Comparison of ENCODE assay signal across 12 cellular contexts in genomic region chr12:16350682-16351081, GRCh38. TPM values are rescaled to one million over a fixed set of nuclear protein-coding genes. Genes with fewer than 3 reads are reported as not detected.
A peak's percentile ranks its signal among the peaks of the same experiment; 100 is the strongest.
DNase-seq lines count a peak whose midpoint lies in the region; ATAC-seq and TF ChIP-seq lines count a peak whose summit lies in the region.
"Had no signal": no experiment of that assay in that cellular context is flagged by ENCODE, and none has a peak within 500 bp of the region (broad histone marks: within the 10 kb centered on the region; RNA-seq: fewer than 3 reads in every experiment).

No MANE protein-coding gene starts in this region.

- peak overlapping the region; percentile 72 for H3K9ac ChIP-seq in skeletal muscle satellite cell (ENCODE audit: low read depth, low read length)

- no peak for ATAC-seq in GM18520 (IDR thresholded peaks at IDR 0.05; ENCODE audit: unreplicated experiment)
- ATAC-seq in HG03457 (IDR thresholded peaks at IDR 0.05; ENCODE audit: unreplicated experiment), result no peak
- no peak for ATAC-seq in HG03520 (IDR thresholded peaks at IDR 0.05; ENCODE audit: unreplicated experiment)

- no peaks in the 10 kb centered on the region for H3K36me3 ChIP-seq in HEK293 (ENCODE audit: control insufficient read depth in 2 of 2, insufficient read depth in 1 of 2, low read length in 2 of 2)
- peaks cover 26% of the 10 kb centered on the region for H3K36me3 ChIP-seq in skeletal muscle satellite cell (ENCODE audit: insufficient read depth, low read length)

- no peaks in the 10 kb centered on the region for H3K4me1 ChIP-seq in HEK293 (ENCODE audit: control insufficient read depth, insufficient read depth, low read length)
- H3K4me1 ChIP-seq in skeletal muscle satellite cell (ENCODE audit: control insufficient read depth, insufficient read depth, low read length), result peaks cover 52% of the 10 kb centered on the region

- POLR2A ChIA-PET in HEK293 (lab: Yijun Ruan, JAX) (no interaction called here), RWPE1 (lab: Yijun Ruan, JAX; ENCODE audit: low non-redundant PET) (interaction anchor here (0.7 kb wide), 1 partner anchor 118 kb away, joined by 3 read pairs; no protein-coding TSS in a partner anchor)

- TF ChIP-seq CTCF in HEK293 (tag by site-specific recombination; IDR thresholded peaks at IDR 0.05) (no peak), RWPE1 (conservative IDR thresholded peaks at IDR 0.05; ENCODE audit: low read depth) (no peak)

- DNase-seq in RWPE1 (ENCODE audit: low spot score) (peak; percentile 78), globus pallidus (ENCODE audit: low spot score) (peak; percentile 43), T-helper 9 cell (no peak)
- DNase-seq: NCI-H1105 treated with DMSO at 0.1 percent for 48 hours; stimulated activated CD4-positive, alpha-beta T cell treated with anti-CD3 and anti-CD28 coated beads, Interleukin-2, amount 100 ng/mL, for 48 hours had no signal

- peak overlapping the region; percentile 75 for H3K4me2 ChIP-seq in skeletal muscle satellite cell (ENCODE audit: low read length)

- H3K27me3 ChIP-seq in skeletal muscle satellite cell (ENCODE audit: control insufficient read depth, insufficient read depth, low read length), result no peaks in the 10 kb centered on the region

- CTCF ChIA-PET in HEK293 (lab: Yijun Ruan, JAX), result interaction anchor here (3.6 kb wide), 1 partner anchor 9 kb away, joined by 18 read pairs; no protein-coding TSS in a partner anchor
- CTCF ChIA-PET in RWPE1 (lab: Yijun Ruan, JAX), result no interaction called here

- H3K4me3 ChIP-seq in HEK293 (ENCODE audit: low read depth, low read length) (no peak overlapping the region), skeletal muscle satellite cell (ENCODE audit: low read length) (peak overlapping the region; percentile 44)
- H3K4me3 ChIP-seq: heart right ventricle had no signal

- no peak overlapping the region for H3K27ac ChIP-seq in HEK293 (ENCODE audit: extremely low read depth, low read depth, low read length)
- no peak overlapping the region for H3K27ac ChIP-seq in RWPE1

- no peaks in the 10 kb centered on the region for H3K9me3 ChIP-seq in HEK293 (ENCODE audit: control insufficient read depth, insufficient read depth, low read depth, low read length)
- H3K9me3 ChIP-seq in skeletal muscle satellite cell (replicated peaks; ENCODE audit: low read length), result no peaks in the 10 kb centered on the region
- H3K9me3 ChIP-seq: heart right ventricle had no signal

TF ChIP-seq in HEK293, 187 proteins besides CTCF, POLR2A, EP300 and RAD21:
- TF ChIP-seq ZNF416 (tag by site-specific recombination; IDR thresholded peaks at IDR 0.05), result no peak
- TF ChIP-seq FEZF1 (tag by site-specific recombination; IDR thresholded peaks at IDR 0.05), result 0 out of 2 replicates have a peak, but pooled peaks have one; percentile 18
- no peak for TF ChIP-seq REPIN1 (tag by site-specific recombination; IDR thresholded peaks at IDR 0.05; ENCODE audit: low read depth)

RNA-seq across cellular contexts. Expression of gene MGST1, which starts 3.2 kb away (rescaled TPM):
- total RNA-seq in skeletal muscle satellite cell (2012; rRNA removed), result 253 and 258 TPM in 2 replicates
- total RNA-seq: activated CD8-positive, alpha-beta memory T cell treated with anti-CD3 and anti-CD28 coated beads for 36 hours had no signal
